ENCODE assay signal across 8 cellular contexts in the genomic region with DNA sequence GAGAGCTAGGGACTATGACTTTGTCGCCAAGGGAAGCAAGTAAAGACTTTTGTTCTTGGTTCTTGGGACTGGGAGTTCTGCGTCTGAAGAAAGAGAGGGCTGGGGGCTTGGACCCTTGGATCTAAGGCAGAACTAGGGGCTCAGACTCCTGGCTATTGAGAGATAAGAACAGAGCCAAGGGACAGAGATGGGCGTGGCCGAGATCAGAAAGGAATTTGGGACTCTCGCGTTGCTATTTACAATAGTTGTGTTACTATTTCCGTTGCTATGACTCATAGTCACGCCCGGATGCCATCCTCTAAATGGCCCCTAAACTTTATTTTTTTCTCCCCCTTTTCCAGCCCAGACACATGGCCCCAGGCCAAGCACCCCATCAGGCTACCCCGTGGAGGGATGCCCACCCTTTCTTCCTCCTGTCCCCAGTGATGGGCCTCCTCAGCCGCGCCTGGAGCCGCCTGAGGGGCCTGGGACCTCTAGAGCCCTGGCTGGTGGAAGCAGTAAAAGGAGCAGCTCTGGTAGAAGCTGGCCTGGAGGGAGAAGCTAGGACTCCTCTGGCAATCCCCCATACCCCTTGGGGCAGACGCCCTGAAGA. TPM values are rescaled to one million over a fixed set of nuclear protein-coding genes. Genes with fewer than 3 reads are reported as not detected.
DNase-seq lines count a peak whose midpoint lies in the region; ATAC-seq and TF ChIP-seq lines count a peak whose summit lies in the region.

No MANE protein-coding gene starts in this region.

- no peaks in the 10 kb centered on the region for H3K9me3 ChIP-seq in NT2/D1 (ENCODE audit: insufficient read depth, low read length)

- DNase-seq in DMS114 treated with DMSO at 0.1 percent for 48 hours (lab: John Stamatoyannopoulos, UW; ENCODE audit: unreplicated experiment) (peak; percentile 72), NT2/D1 (ENCODE audit: low read depth, low spot score) (no peak), endothelial cell (ENCODE audit: low spot score) (peak; percentile 59), mesothelial cell of epicardium (ENCODE audit: low spot score in 2 of 2, unreplicated experiment in 2 of 2) (peak; percentile 49 to 74)
- peak; percentile 71 for DNase-seq in activated CD8-positive, alpha-beta memory T cell treated with anti-CD3 and anti-CD28 coated beads, Interleukin-2, amount 50 U/mL, for 4 hours
- peak; percentile 46 to 63 for DNase-seq in stimulated activated CD8-positive, alpha-beta memory T cell treated with anti-CD3 and anti-CD28 coated beads, Interleukin-2, amount 100 ng/mL, for 1 hour (ENCODE audit: low read depth in 2 of 2)

- ATAC-seq in HG03378 (IDR thresholded peaks at IDR 0.05; ENCODE audit: unreplicated experiment) (peak; percentile 37), HG03442 (IDR thresholded peaks at IDR 0.05; ENCODE audit: unreplicated experiment) (no peak)

- no peaks in the 10 kb centered on the region for H3K9me3 Mint-ChIP-seq in endothelial cell (ENCODE audit: unreplicated experiment)
- H3K9me3 Mint-ChIP-seq in mesothelial cell of epicardium = no peaks in the 10 kb centered on the region

- H3K27me3 Mint-ChIP-seq in endothelial cell (ENCODE audit: unreplicated experiment) = peaks cover 43% of the 10 kb centered on the region
- no peaks in the 10 kb centered on the region for H3K27me3 Mint-ChIP-seq in mesothelial cell of epicardium (ENCODE audit: low read depth)

- H3K9ac ChIP-seq in NT2/D1 (ENCODE audit: insufficient read length, low read depth) = peak overlapping the region; percentile 79

- TF ChIP-seq CTCF in endothelial cell (IDR thresholded peaks at IDR 0.05; ENCODE audit: unreplicated experiment) (no peak), mesothelial cell of epicardium (IDR thresholded peaks at IDR 0.05; ENCODE audit: unreplicated experiment) (no peak)

- H3K27me3 ChIP-seq in NT2/D1 (ENCODE audit: insufficient read depth, insufficient read length) = no peaks in the 10 kb centered on the region

- H3K27ac Mint-ChIP-seq in endothelial cell (ENCODE audit: unreplicated experiment) (peak overlapping the region; percentile 100), mesothelial cell of epicardium (peak overlapping the region; percentile 100)

- H3K4me1 ChIP-seq in NT2/D1 (ENCODE audit: insufficient read depth, insufficient read length) = no peaks in the 10 kb centered on the region

- H3K4me1 Mint-ChIP-seq in endothelial cell (ENCODE audit: unreplicated experiment) (peaks cover 47% of the 10 kb centered on the region), mesothelial cell of epicardium (peaks cover 47% of the 10 kb centered on the region)

- H3K4me3 Mint-ChIP-seq in endothelial cell (ENCODE audit: unreplicated experiment) (peak overlapping the region; percentile 100), mesothelial cell of epicardium (peak overlapping the region; percentile 98)

- H3K4me3 ChIP-seq in NT2/D1 (ENCODE audit: insufficient read length, low read depth) = peak overlapping the region; percentile 75

- peaks cover 51% of the 10 kb centered on the region for H3K36me3 Mint-ChIP-seq in endothelial cell (ENCODE audit: low read depth, unreplicated experiment)
- peaks cover 29% of the 10 kb centered on the region for H3K36me3 Mint-ChIP-seq in mesothelial cell of epicardium

- H3K36me3 ChIP-seq in NT2/D1 (ENCODE audit: insufficient read depth, insufficient read length, low read length) = peaks cover 20% of the 10 kb centered on the region

RNA-seq across cellular contexts. Expression of gene PPP1R15A, which starts 0.8 kb away (rescaled TPM):
- total RNA-seq in endothelial cell (ENCODE audit: unreplicated experiment) (65.8 TPM), mesothelial cell of epicardium (158 to 170 TPM (median 158 TPM) in 3 replicates)

RNA-seq across cellular contexts. Expression of gene PLEKHA4, which starts 4.6 kb away (rescaled TPM):
- total RNA-seq in endothelial cell (ENCODE audit: unreplicated experiment) = 14.1 TPM
- total RNA-seq in mesothelial cell of epicardium = 25.7 to 28.6 TPM (median 26.9 TPM) in 3 replicates

RNA-seq across cellular contexts. Expression of gene TULP2, which starts 25.6 kb away (rescaled TPM):
- total RNA-seq in endothelial cell (ENCODE audit: unreplicated experiment) = 4.3 TPM
- total RNA-seq in mesothelial cell of epicardium = 0.38 to 1.4 TPM (median 0.84 TPM) in 3 replicates

RNA-seq across cellular contexts. Expression of gene NUCB1, which starts 27.1 kb away (rescaled TPM):
- total RNA-seq in endothelial cell (ENCODE audit: unreplicated experiment) (244 TPM), mesothelial cell of epicardium (152 to 159 TPM (median 159 TPM) in 3 replicates)

RNA-seq across cellular contexts. Expression of gene HSD17B14, which starts 36.7 kb away (rescaled TPM):
- total RNA-seq in endothelial cell (ENCODE audit: unreplicated experiment) (65.6 TPM), mesothelial cell of epicardium (22.9 to 29.6 TPM (median 27.1 TPM) in 3 replicates)
